1 cellular context compared by ENCODE assay signal in genomic region chr17:61454932-61455753, GRCh38.
A peak's percentile ranks its signal among the peaks of the same experiment; 100 is the strongest.
TF ChIP-seq lines count a peak whose summit lies in the region.

No MANE protein-coding gene starts in this region.

TF ChIP-seq in H1, 55 proteins besides CTCF, POLR2A, EP300 and RAD21:
- TF ChIP-seq ZNF274 (IDR thresholded peaks at IDR 0.05; ENCODE audit: borderline replicate concordance, extremely low read depth, low read length) (no peak), YY1 (IDR thresholded peaks at IDR 0.05; ENCODE audit: low read depth, low read length) (no peak), EZH2 (IDR thresholded peaks at IDR 0.05; ENCODE audit: low read depth, low read length, severe bottlenecking) (peak; percentile 97), CTBP2 (IDR thresholded peaks at IDR 0.05; ENCODE audit: borderline replicate concordance, insufficient read depth, insufficient read length, low read length) (peak; percentile 77), ATF3 (IDR thresholded peaks at IDR 0.05; ENCODE audit: insufficient read depth, low read depth, low read length) (no peak), SUZ12 (IDR thresholded peaks at IDR 0.05; ENCODE audit: low read length) (peak; percentile 99), CBX5 (IDR thresholded peaks at IDR 0.05; ENCODE audit: low read depth, low read length) (no peak)
TF ChIP-seq in H1: peak in this region for 3.
